Comparison of ENCODE assay signal across 8 cellular contexts in genomic region chr12:91381309-91381804, GRCh38.
DNase-seq lines count a peak whose midpoint lies in the region; ATAC-seq and TF ChIP-seq lines count a peak whose summit lies in the region.

No MANE protein-coding gene starts in this region.

- H3K36me3 ChIP-seq in left lung, result no peaks in the 10 kb centered on the region
- H3K36me3 ChIP-seq in stomach, result no peaks in the 10 kb centered on the region

- TF ChIP-seq CTCF in dorsolateral prefrontal cortex (IDR thresholded peaks at IDR 0.05 in 54 of 56, conservative IDR thresholded peaks at IDR 0.05 in 2 of 56; ENCODE audit: low read depth in 1 of 56, partially characterized antibody in 56 of 56), result no peak
- TF ChIP-seq CTCF in left lung (IDR thresholded peaks at IDR 0.05), result no peak
- no peak for TF ChIP-seq CTCF in stomach (IDR thresholded peaks at IDR 0.05)

- ATAC-seq in GM18867 (IDR thresholded peaks at IDR 0.05; ENCODE audit: unreplicated experiment) (peak; percentile 65), HG03135 (IDR thresholded peaks at IDR 0.05; ENCODE audit: unreplicated experiment) (peak; percentile 64), left lung (peak; percentile 86)

- H3K27me3 ChIP-seq in dorsolateral prefrontal cortex (no peaks in the 10 kb centered on the region), left lung (no peaks in the 10 kb centered on the region), stomach (no peaks in the 10 kb centered on the region)

- H3K4me1 ChIP-seq in left lung (peaks cover 0 to 7% of the 10 kb centered on the region in 2 donors), stomach (peaks cover 0 to 27% (median 12%) of the 10 kb centered on the region in 4 donors)

- DNase-seq in AG20443 (ENCODE audit: low spot score) (peak; percentile 81), RKO (ENCODE audit: low spot score) (peak; percentile 6), dorsolateral prefrontal cortex (peak; percentile 25 to 88 (median 70)), left lung (peak in 1 of 2 donors; percentile 50), stomach (peak; percentile 48), GDM1 (lab: John Stamatoyannopoulos, UW) (no peak)

- TF ChIP-seq POLR2A in stomach (IDR thresholded peaks at IDR 0.05), result no peak

- no peaks in the 10 kb centered on the region for H3K9me3 ChIP-seq in left lung
- H3K9me3 ChIP-seq in stomach, result no peaks in the 10 kb centered on the region

- intact Hi-C loops in dorsolateral prefrontal cortex (cut with DNase I) (loop anchor here (5.0 to 10.0 kb wide), 5 partner anchors 193 to 1271 kb away; partner anchors contain the start of gene BTG1 (in 1 of the 2)), left lung (cut with DNase I) (no loop called here), stomach (cut with DNase I; ENCODE audit: low total_unique reads) (no loop called here)

- WGBS in stomach, 5 donors, result 7 to 14% (median 9%) methylated on average over 11 of the region's 11 CpGs

- H3K4me3 ChIP-seq in dorsolateral prefrontal cortex, result peak overlapping the region; percentile 28 to 77 (median 60)
- peak overlapping the region; percentile 14 to 31 for H3K4me3 ChIP-seq in left lung
- H3K4me3 ChIP-seq in stomach, result peak overlapping the region; percentile 40 to 49 (median 44)

- TF ChIP-seq EP300 in stomach (IDR thresholded peaks at IDR 0.05), result no peak

- peak overlapping the region; percentile 55 to 98 (median 92) for H3K27ac ChIP-seq in dorsolateral prefrontal cortex
- H3K27ac ChIP-seq in left lung, result peak overlapping the region; percentile 10 to 76
- H3K27ac ChIP-seq in stomach, result peak overlapping the region in 4 of 5 donors; percentile 16 to 79 (median 71)

Comparison
In these comparisons a context has a peak if more than half of its experiments do, and no peak if none do; other contexts are left out.
1. intact Hi-C loops: an anchor here in dorsolateral prefrontal cortex (5.0 to 10.0 kb wide); none called in left lung and stomach.